In genomic region chr2:144481109-144481508, GRCh38 we compare ENCODE assay signal across 1 cellular context.
TF ChIP-seq lines count a peak whose summit lies in the region.

No MANE protein-coding gene starts in this region.

TF ChIP-seq in SK-N-SH treated with all-trans-retinoic acid at 6 μM for 48 hours, 23 proteins besides CTCF, POLR2A, EP300 and RAD21 (continued from another document):
- TF ChIP-seq CREB5 (CRISPR knock-in tag; IDR thresholded peaks at IDR 0.05; ENCODE audit: low read depth) (no peak), OSR1 (CRISPR knock-in tag; IDR thresholded peaks at IDR 0.05) (no peak), ARNTL (CRISPR knock-in tag; IDR thresholded peaks at IDR 0.05; ENCODE audit: borderline replicate concordance, low read depth) (no peak), SNAI2 (CRISPR knock-in tag; IDR thresholded peaks at IDR 0.05) (no peak), GLIS3 (CRISPR knock-in tag; IDR thresholded peaks at IDR 0.05) (no peak), ZNF8 (CRISPR knock-in tag; IDR thresholded peaks at IDR 0.05) (no peak), PATZ1 (CRISPR knock-in tag; IDR thresholded peaks at IDR 0.05; ENCODE audit: borderline replicate concordance) (no peak), ZNF70 (CRISPR knock-in tag; IDR thresholded peaks at IDR 0.05) (no peak), RARB (CRISPR knock-in tag; IDR thresholded peaks at IDR 0.05) (no peak)
